In the genomic region with DNA sequence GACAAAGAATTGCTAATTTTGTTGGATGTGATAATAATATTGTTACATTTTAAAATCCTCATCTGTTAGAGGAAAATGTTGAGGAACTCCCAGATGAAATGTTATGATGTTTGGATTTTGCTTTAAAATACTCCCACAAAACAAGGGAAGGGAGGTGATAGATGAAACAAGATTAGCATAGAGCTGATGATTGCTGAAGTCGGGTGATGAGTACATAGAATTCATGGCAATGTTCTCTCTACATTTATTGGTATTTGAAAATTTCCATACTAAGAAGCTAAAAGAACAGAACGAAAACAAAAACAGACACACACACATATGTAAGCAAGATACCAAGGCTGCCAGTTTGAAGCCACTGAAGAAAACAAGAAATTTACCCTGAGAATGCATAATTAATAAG, we compare ENCODE assay signal across 8 cellular contexts. TPM values are rescaled to one million over a fixed set of nuclear protein-coding genes. Genes with fewer than 3 reads are reported as not detected.
DNase-seq lines count a peak whose midpoint lies in the region; ATAC-seq and TF ChIP-seq lines count a peak whose summit lies in the region.

No MANE protein-coding gene starts in this region.

- H3K9me3 Mint-ChIP-seq in mesothelial cell of epicardium: no peaks in the 10 kb centered on the region

- H3K4me3 ChIP-seq in heart left ventricle: peak overlapping the region in 11 of 12 donors; percentile 66 to 80 (median 74)
- H3K4me3 ChIP-seq in upper lobe of right lung: peak overlapping the region; percentile 67

- no peaks in the 10 kb centered on the region for H3K9me3 ChIP-seq in heart left ventricle
- H3K9me3 ChIP-seq in upper lobe of right lung: no peaks in the 10 kb centered on the region

- peaks cover 0 to 23% (median 0%) of the 10 kb centered on the region in 9 donors for H3K36me3 ChIP-seq in heart left ventricle
- peaks cover 6% of the 10 kb centered on the region for H3K36me3 ChIP-seq in upper lobe of right lung

- no peak for ATAC-seq in heart left ventricle
- ATAC-seq in Right ventricle myocardium superior (ENCODE audit: poor library complexity): no peak
- no peak for ATAC-seq in upper lobe of right lung
- no peak for ATAC-seq in esophagus mucosa

- peaks cover 5% of the 10 kb centered on the region for H3K27me3 Mint-ChIP-seq in mesothelial cell of epicardium (ENCODE audit: low read depth)

- H3K27ac ChIP-seq in heart left ventricle: peak overlapping the region; percentile 87 to 98 (median 92)
- H3K27ac ChIP-seq in upper lobe of right lung: peak overlapping the region; percentile 98

- peak overlapping the region; percentile 99 for H3K27ac Mint-ChIP-seq in mesothelial cell of epicardium

- H3K36me3 Mint-ChIP-seq in mesothelial cell of epicardium: peaks cover 28% of the 10 kb centered on the region

- H3K27me3 ChIP-seq in heart left ventricle (no peaks in the 10 kb centered on the region), upper lobe of right lung (no peaks in the 10 kb centered on the region)

- intact Hi-C loops in heart left ventricle (cut with DNase I): loop anchor here in 4 of 10 donors (10.0 kb wide), 4 partner anchors 109 to 491 kb away; no protein-coding TSS in a partner anchor
- intact Hi-C loops in Right ventricle myocardium superior (cut with DNase I): no loop called here
- intact Hi-C loops in upper lobe of right lung (cut with DNase I): no loop called here

- H3K4me3 Mint-ChIP-seq in mesothelial cell of epicardium: peak overlapping the region; percentile 95

- DNase-seq in heart left ventricle: no peak
- no peak for DNase-seq in Right ventricle myocardium superior
- peak; percentile 46 for DNase-seq in cerebellar cortex (ENCODE audit: low spot score)
- DNase-seq in mesothelial cell of epicardium (ENCODE audit: low spot score in 2 of 2, unreplicated experiment in 2 of 2): no peak
- no peak for DNase-seq in upper lobe of right lung
- no peak for DNase-seq in NAMALWA (ENCODE audit: low spot score)
- no peak for DNase-seq in central memory CD4-positive, alpha-beta T cell

- WGBS in heart left ventricle, 4 donors: 17 to 29% (median 28%) methylated on average over 2 of the region's 2 CpGs

- H3K4me1 ChIP-seq in heart left ventricle (peaks cover 0 to 25% (median 15%) of the 10 kb centered on the region in 12 donors), upper lobe of right lung (peaks cover 9% of the 10 kb centered on the region)

- H3K4me1 Mint-ChIP-seq in mesothelial cell of epicardium: peaks cover 18% of the 10 kb centered on the region

- no peak for TF ChIP-seq POLR2A in heart left ventricle (IDR thresholded peaks at IDR 0.05)

- TF ChIP-seq CTCF in heart left ventricle (IDR thresholded peaks at IDR 0.05) (no peak), mesothelial cell of epicardium (IDR thresholded peaks at IDR 0.05; ENCODE audit: unreplicated experiment) (no peak), upper lobe of right lung (IDR thresholded peaks at IDR 0.05) (no peak)

RNA-seq across cellular contexts. Expression of a gene that starts 1.6 kb away (rescaled TPM):
- total RNA-seq in heart left ventricle (10 to 100 TPM in 8 of 9 donors, 1 to 10 TPM in 1; 8.5 to 17.0 (median 12.5) TPM), Right ventricle myocardium superior (7.0 TPM), mesothelial cell of epicardium (66.2 to 69.5 TPM (median 68.8 TPM) in 3 replicates), upper lobe of right lung (72.4 TPM), esophagus mucosa (64.0 TPM)
- 10 to 100 TPM in 1 of 2 donors, 1 to 10 TPM in 1; 9.8 to 10.5 TPM for polyA plus RNA-seq in heart left ventricle
